15 cellular contexts compared by ENCODE assay signal in genomic region chr1:109517337-109517736, GRCh38. TPM values are rescaled to one million over a fixed set of nuclear protein-coding genes. Genes with fewer than 3 reads are reported as not detected.
DNase-seq lines count a peak whose midpoint lies in the region; TF ChIP-seq lines count a peak whose summit lies in the region.
"Had no signal": no experiment of that assay in that cellular context is flagged by ENCODE, and none has a peak within 500 bp of the region (broad histone marks: within the 10 kb centered on the region; RNA-seq: fewer than 3 reads in every experiment).

No MANE protein-coding gene starts in this region.

- intact Hi-C loops in mammary epithelial cell (cut with micrococcal nuclease), result no loop called here
- intact Hi-C loops in breast epithelium (cut with DNase I; ENCODE audit: low total_unique reads), result no loop called here

- H3K4me1 Mint-ChIP-seq in nephron, result peaks cover 31% of the 10 kb centered on the region

- no peak overlapping the region for H3K4me3 ChIP-seq in mammary epithelial cell (replicated peaks in 1 of 3; ENCODE audit: insufficient read depth in 1 of 3, low read depth in 2 of 3, low read length in 3 of 3)
- no peak overlapping the region for H3K4me3 ChIP-seq in breast epithelium
- H3K4me3 ChIP-seq: GM12878 had no signal

- H3K9me3 ChIP-seq in mammary epithelial cell (replicated peaks; ENCODE audit: insufficient read depth, low read length), result no peaks in the 10 kb centered on the region
- H3K9me3 ChIP-seq in breast epithelium, result no peaks in the 10 kb centered on the region
- H3K9me3 ChIP-seq: Caco-2 had no signal

- no peak overlapping the region for H3K9ac ChIP-seq in mammary epithelial cell (ENCODE audit: insufficient read depth, low read length)

- H3K36me3 ChIP-seq in mammary epithelial cell (ENCODE audit: insufficient read depth, low read length) (no peaks in the 10 kb centered on the region), breast epithelium (no peaks in the 10 kb centered on the region)

- no peaks in the 10 kb centered on the region for H4K20me1 ChIP-seq in mammary epithelial cell (ENCODE audit: insufficient read depth, low read length)

- no peak overlapping the region for H2AFZ ChIP-seq in mammary epithelial cell (ENCODE audit: low read depth, low read length)

- H3K27me3 Mint-ChIP-seq in nephron (ENCODE audit: low read depth), result peaks cover 6% of the 10 kb centered on the region
- H3K27me3 Mint-ChIP-seq: CD4-positive, alpha-beta T cell had no signal

- CTCF ChIA-PET in mammary epithelial cell (lab: Charles Lee; ENCODE audit: low non-redundant PET), result no interaction called here

- H3K27ac ChIP-seq in mammary epithelial cell (ENCODE audit: insufficient read depth, low read depth, low read length) (no peak overlapping the region), breast epithelium (no peak overlapping the region)
- H3K27ac ChIP-seq: C4-2B had no signal

- H3K4me1 ChIP-seq in mammary epithelial cell (ENCODE audit: insufficient read depth, low read length) (no peaks in the 10 kb centered on the region), breast epithelium (no peaks in the 10 kb centered on the region)
- H3K4me1 ChIP-seq: Caco-2 had no signal

- peak; percentile 62 for DNase-seq in EL
- peak; percentile 6 for DNase-seq in NCI-H69 (lab: John Stamatoyannopoulos, UW)
- no peak for DNase-seq in mammary epithelial cell
- no peak for DNase-seq in breast epithelium (ENCODE audit: low spot score in 2 of 2)
- DNase-seq in GM10266 (ENCODE audit: extremely low spot score), result no peak
- DNase-seq: ACHN; Caco-2; CD4-positive, alpha-beta T cell; GF-D8; H9 had no signal

- peak overlapping the region; percentile 16 to 32 (median 31) for H3K27ac Mint-ChIP-seq in nephron
- H3K27ac Mint-ChIP-seq: CD4-positive, alpha-beta T cell; H9 had no signal

- no peak for TF ChIP-seq CTCF in nephron (IDR thresholded peaks at IDR 0.05; ENCODE audit: unreplicated experiment in 3 of 3)
- no peak for TF ChIP-seq CTCF in mammary epithelial cell (conservative IDR thresholded peaks at IDR 0.05 in 1 of 2, IDR thresholded peaks at IDR 0.05 in 1 of 2; ENCODE audit: extremely low read depth in 1 of 2, insufficient read depth in 1 of 2, low read depth in 1 of 2, low read length in 2 of 2)
- TF ChIP-seq CTCF in breast epithelium (IDR thresholded peaks at IDR 0.05), result no peak
- no peak for TF ChIP-seq CTCF in GM10266 (IDR thresholded peaks at IDR 0.05; ENCODE audit: control insufficient read depth, insufficient read depth, low read depth, missing control alignments)

- dilution Hi-C loops in mammary epithelial cell (cut with HindIII; ENCODE audit: low sequenced_read_pairs), result no loop called here

- in situ Hi-C loops in mammary epithelial cell (cut with MboI; ENCODE audit: low sequenced_read_pairs in 2 of 2), result no loop called here

- no peaks in the 10 kb centered on the region for H3K36me3 Mint-ChIP-seq in nephron (ENCODE audit: low read depth)

- H3K4me3 Mint-ChIP-seq in nephron, result no peak overlapping the region
- H3K4me3 Mint-ChIP-seq: CD4-positive, alpha-beta T cell; H9 had no signal

- no TSS peak for BruUV-seq in mammary epithelial cell (replicated peaks; lab: Mats Ljungman, UMichigan)

- 82% methylated on average over 5 of the region's 5 CpGs for WGBS in mammary epithelial cell (ENCODE audit: low coverage, missing lambda C conversion rate)

- no peaks in the 10 kb centered on the region for H3K27me3 ChIP-seq in mammary epithelial cell (ENCODE audit: insufficient read depth, low read length)
- no peaks in the 10 kb centered on the region for H3K27me3 ChIP-seq in breast epithelium

- no peak overlapping the region for H3K4me2 ChIP-seq in mammary epithelial cell (ENCODE audit: insufficient read depth, low read depth, low read length)

- no peaks in the 10 kb centered on the region for H3K79me2 ChIP-seq in mammary epithelial cell (ENCODE audit: insufficient read depth, low read length)

- TF ChIP-seq POLR2A in breast epithelium (IDR thresholded peaks at IDR 0.05), result no peak

- H3K9me3 Mint-ChIP-seq in nephron, result no peaks in the 10 kb centered on the region
- H3K9me3 Mint-ChIP-seq: CD4-positive, alpha-beta T cell; H9 had no signal

RNA-seq across cellular contexts. Expression of gene AMIGO1, which starts 7.8 kb away (rescaled TPM):
- total RNA-seq in mammary epithelial cell (1 to 10 TPM; 1.8 TPM), breast epithelium (1 to 10 TPM; 3.0 to 9.5 (median 6.4) TPM)
- polyA plus RNA-seq in mammary epithelial cell, result 0.10 TPM
- not detected for polyA minus RNA-seq in mammary epithelial cell

RNA-seq across cellular contexts. Expression of gene GPR61, which starts 22.3 kb away (rescaled TPM):
- under 1 TPM in 1 of 2 donors, not detected in 1; under 0.01 TPM for total RNA-seq in mammary epithelial cell
- polyA plus RNA-seq in mammary epithelial cell, result not detected
- not detected for polyA minus RNA-seq in mammary epithelial cell
- not detected for total RNA-seq in breast epithelium
- total RNA-seq: Caco-2, HT-29 had no signal
- polyA plus RNA-seq: BJ had no signal

RNA-seq across cellular contexts. Expression of gene CYB561D1, which starts 23.4 kb away (rescaled TPM):
- total RNA-seq in mammary epithelial cell (1 to 10 TPM; 7.3 to 7.7 TPM), breast epithelium (1 to 10 TPM; 6.6 to 9.1 (median 8.2) TPM)
- polyA plus RNA-seq in mammary epithelial cell, result 4.6 TPM
- 2.9 TPM for polyA minus RNA-seq in mammary epithelial cell

RNA-seq across cellular contexts. Expression of gene GNAI3, which starts 31.1 kb away (rescaled TPM):
- 10 to 100 TPM; 12.0 to 15.5 TPM for total RNA-seq in mammary epithelial cell
- polyA plus RNA-seq in mammary epithelial cell, result 8.2 TPM
- 15.2 TPM for polyA minus RNA-seq in mammary epithelial cell
- 1 to 10 TPM; 5.9 to 6.9 (median 6.2) TPM for total RNA-seq in breast epithelium

RNA-seq across cellular contexts. Expression of gene ATXN7L2, which starts 33.6 kb away (rescaled TPM):
- total RNA-seq in mammary epithelial cell (1 to 10 TPM in 1 of 2 donors, under 1 TPM in 1; 0.83 to 4.3 TPM), breast epithelium (1 to 10 TPM; 2.4 to 4.1 (median 2.9) TPM)
- polyA plus RNA-seq in mammary epithelial cell, result 2.4 TPM
- polyA minus RNA-seq in mammary epithelial cell, result 6.0 TPM

Comparison
In these comparisons a context has a peak if more than half of its experiments do, and no peak if none do; other contexts are left out.
1. DNase-seq: peak in EL (single experiment) and NCI-H69 (single experiment); none in mammary epithelial cell (single experiment), breast epithelium (0 of 2) and GM10266 (single experiment).